Comparison of ENCODE assay signal across 8 cellular contexts in genomic region chr7:21427861-21428641, GRCh38. TPM values are rescaled to one million over a fixed set of nuclear protein-coding genes. Genes with fewer than 3 reads are reported as not detected.
DNase-seq lines count a peak whose midpoint lies in the region; ATAC-seq and TF ChIP-seq lines count a peak whose summit lies in the region.

Gene SP4 (plus strand): TSS chr7:21428083. CDS start chr7:21428252, 169 bp downstream.

- peaks cover 3% of the 10 kb centered on the region for H3K36me3 Mint-ChIP-seq in IgD-negative memory B cell

- H3K27me3 ChIP-seq in mononuclear cell (ENCODE audit: insufficient read depth, low read length), result no peaks in the 10 kb centered on the region

- peaks cover 37 to 45% (median 44%) of the 10 kb centered on the region in 3 donors for H3K4me1 Mint-ChIP-seq in IgD-negative memory B cell

- H3K4me3 ChIP-seq in epithelial cell of esophagus (ENCODE audit: low read length), result peak within 1 kb of the TSS; percentile 87
- H3K4me3 ChIP-seq in mononuclear cell (ENCODE audit: low read length), result peak within 1 kb of the TSS; percentile 90

- no peaks in the 10 kb centered on the region for H3K27me3 Mint-ChIP-seq in IgD-negative memory B cell

- peak within 1 kb of the TSS; percentile 99 to 100 (median 99) for H3K4me3 Mint-ChIP-seq in IgD-negative memory B cell

- ATAC-seq in GM21576 (IDR thresholded peaks at IDR 0.05; ENCODE audit: unreplicated experiment), result peak; percentile 70

- H3K9me3 Mint-ChIP-seq in IgD-negative memory B cell, result no peaks in the 10 kb centered on the region

- peak within 1 kb of the TSS; percentile 96 to 100 (median 99) for H3K27ac Mint-ChIP-seq in IgD-negative memory B cell

- peak; percentile 94 for DNase-seq in DMS114 treated with DMSO at 0.1 percent for 48 hours (lab: John Stamatoyannopoulos, UW; ENCODE audit: unreplicated experiment)
- peak; percentile 91 for DNase-seq in OCI-M1 (lab: John Stamatoyannopoulos, UW)
- peak; percentile 94 for DNase-seq in activated T-cell treated with anti-CD3 and anti-CD28 coated beads for 24 hours (ENCODE audit: low read depth)
- peak; percentile 95 for DNase-seq in epithelial cell of esophagus (ENCODE audit: low read depth)
- peak; percentile 91 to 93 for DNase-seq in stimulated activated CD8-positive, alpha-beta memory T cell treated with anti-CD3 and anti-CD28 coated beads, Interleukin-2, amount 100 ng/mL, for 48 hours (ENCODE audit: low read depth in 2 of 2)

- TF ChIP-seq CTCF in epithelial cell of esophagus (IDR thresholded peaks at IDR 0.05; ENCODE audit: insufficient read depth, low read depth, low read length, missing control alignments), result no peak

- no peaks in the 10 kb centered on the region for H3K9me3 ChIP-seq in mononuclear cell (ENCODE audit: low read depth, low read length)

- H3K4me1 ChIP-seq in mononuclear cell (ENCODE audit: insufficient read depth, low read length), result peaks cover 44% of the 10 kb centered on the region

RNA-seq across cellular contexts. Expression of gene SP4, which starts in this region (rescaled TPM):
- 12.6 TPM for polyA plus RNA-seq in IgD-negative memory B cell
- total RNA-seq in mononuclear cell, result 40.6 TPM

Comparison
In these comparisons a context has a peak if more than half of its experiments do, and no peak if none do; other contexts are left out.
1. Peak in every context shown above with its lines: DNase-seq, ATAC-seq and H3K4me3 ChIP-seq.